ENCODE assay signal across 1 cellular context in the genomic region with DNA sequence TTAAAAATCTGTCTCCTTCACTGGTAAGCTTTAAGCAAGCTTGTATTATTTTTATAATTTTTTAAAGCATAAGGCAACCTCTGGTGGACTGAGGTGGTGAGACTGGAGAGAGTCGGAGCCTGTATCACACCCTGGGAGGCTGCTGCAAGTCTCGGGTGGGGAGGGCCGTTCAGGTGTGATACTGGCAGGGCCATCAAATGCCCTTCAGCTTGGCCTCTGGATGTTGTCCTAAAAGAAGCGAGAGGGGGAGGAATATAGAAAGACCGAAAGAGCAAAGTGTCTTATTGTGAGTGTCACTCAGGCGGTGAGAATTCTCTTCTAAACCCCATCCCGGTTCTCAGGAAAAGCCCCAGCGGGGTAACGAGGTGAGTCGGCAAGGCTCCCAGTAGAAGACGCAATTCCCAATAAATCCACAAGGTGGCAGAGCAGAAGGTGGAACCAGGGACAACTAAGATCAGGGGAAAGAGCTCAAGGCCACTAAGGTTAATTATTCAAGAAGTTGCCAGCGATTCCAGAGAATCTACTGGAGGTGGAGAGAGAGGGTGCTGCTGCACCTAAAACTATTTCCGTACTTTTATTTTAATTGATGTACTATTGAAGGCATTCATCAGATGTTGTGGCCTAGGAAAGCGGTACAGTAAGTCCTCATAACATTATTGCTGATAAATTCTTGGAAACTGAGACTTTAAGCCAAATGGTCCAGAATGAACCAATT.
TF ChIP-seq lines count a peak whose summit lies in the region.

No MANE protein-coding gene starts in this region.

TF ChIP-seq in HepG2, 621 proteins besides CTCF, POLR2A, EP300 and RAD21 (continued from another document and continues in another):
- TF ChIP-seq, protein P1, sequence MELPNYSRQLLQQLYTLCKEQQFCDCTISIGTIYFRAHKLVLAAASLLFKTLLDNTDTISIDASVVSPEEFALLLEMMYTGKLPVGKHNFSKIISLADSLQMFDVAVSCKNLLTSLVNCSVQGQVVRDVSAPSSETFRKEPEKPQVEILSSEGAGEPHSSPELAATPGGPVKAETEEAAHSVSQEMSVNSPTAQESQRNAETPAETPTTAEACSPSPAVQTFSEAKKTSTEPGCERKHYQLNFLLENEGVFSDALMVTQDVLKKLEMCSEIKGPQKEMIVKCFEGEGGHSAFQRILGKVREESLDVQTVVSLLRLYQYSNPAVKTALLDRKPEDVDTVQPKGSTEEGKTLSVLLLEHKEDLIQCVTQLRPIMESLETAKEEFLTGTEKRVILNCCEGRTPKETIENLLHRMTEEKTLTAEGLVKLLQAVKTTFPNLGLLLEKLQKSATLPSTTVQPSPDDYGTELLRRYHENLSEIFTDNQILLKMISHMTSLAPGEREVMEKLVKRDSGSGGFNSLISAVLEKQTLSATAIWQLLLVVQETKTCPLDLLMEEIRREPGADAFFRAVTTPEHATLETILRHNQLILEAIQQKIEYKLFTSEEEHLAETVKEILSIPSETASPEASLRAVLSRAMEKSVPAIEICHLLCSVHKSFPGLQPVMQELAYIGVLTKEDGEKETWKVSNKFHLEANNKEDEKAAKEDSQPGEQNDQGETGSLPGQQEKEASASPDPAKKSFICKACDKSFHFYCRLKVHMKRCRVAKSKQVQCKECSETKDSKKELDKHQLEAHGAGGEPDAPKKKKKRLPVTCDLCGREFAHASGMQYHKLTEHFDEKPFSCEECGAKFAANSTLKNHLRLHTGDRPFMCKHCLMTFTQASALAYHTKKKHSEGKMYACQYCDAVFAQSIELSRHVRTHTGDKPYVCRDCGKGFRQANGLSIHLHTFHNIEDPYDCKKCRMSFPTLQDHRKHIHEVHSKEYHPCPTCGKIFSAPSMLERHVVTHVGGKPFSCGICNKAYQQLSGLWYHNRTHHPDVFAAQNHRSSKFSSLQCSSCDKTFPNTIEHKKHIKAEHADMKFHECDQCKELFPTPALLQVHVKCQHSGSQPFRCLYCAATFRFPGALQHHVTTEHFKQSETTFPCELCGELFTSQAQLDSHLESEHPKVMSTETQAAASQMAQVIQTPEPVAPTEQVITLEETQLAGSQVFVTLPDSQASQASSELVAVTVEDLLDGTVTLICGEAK (IDR thresholded peaks at IDR 0.05) = no peak
- TF ChIP-seq, protein P1 (CRISPR knock-in tag; IDR thresholded peaks at IDR 0.05) = no peak
- TF ChIP-seq, protein P2, sequence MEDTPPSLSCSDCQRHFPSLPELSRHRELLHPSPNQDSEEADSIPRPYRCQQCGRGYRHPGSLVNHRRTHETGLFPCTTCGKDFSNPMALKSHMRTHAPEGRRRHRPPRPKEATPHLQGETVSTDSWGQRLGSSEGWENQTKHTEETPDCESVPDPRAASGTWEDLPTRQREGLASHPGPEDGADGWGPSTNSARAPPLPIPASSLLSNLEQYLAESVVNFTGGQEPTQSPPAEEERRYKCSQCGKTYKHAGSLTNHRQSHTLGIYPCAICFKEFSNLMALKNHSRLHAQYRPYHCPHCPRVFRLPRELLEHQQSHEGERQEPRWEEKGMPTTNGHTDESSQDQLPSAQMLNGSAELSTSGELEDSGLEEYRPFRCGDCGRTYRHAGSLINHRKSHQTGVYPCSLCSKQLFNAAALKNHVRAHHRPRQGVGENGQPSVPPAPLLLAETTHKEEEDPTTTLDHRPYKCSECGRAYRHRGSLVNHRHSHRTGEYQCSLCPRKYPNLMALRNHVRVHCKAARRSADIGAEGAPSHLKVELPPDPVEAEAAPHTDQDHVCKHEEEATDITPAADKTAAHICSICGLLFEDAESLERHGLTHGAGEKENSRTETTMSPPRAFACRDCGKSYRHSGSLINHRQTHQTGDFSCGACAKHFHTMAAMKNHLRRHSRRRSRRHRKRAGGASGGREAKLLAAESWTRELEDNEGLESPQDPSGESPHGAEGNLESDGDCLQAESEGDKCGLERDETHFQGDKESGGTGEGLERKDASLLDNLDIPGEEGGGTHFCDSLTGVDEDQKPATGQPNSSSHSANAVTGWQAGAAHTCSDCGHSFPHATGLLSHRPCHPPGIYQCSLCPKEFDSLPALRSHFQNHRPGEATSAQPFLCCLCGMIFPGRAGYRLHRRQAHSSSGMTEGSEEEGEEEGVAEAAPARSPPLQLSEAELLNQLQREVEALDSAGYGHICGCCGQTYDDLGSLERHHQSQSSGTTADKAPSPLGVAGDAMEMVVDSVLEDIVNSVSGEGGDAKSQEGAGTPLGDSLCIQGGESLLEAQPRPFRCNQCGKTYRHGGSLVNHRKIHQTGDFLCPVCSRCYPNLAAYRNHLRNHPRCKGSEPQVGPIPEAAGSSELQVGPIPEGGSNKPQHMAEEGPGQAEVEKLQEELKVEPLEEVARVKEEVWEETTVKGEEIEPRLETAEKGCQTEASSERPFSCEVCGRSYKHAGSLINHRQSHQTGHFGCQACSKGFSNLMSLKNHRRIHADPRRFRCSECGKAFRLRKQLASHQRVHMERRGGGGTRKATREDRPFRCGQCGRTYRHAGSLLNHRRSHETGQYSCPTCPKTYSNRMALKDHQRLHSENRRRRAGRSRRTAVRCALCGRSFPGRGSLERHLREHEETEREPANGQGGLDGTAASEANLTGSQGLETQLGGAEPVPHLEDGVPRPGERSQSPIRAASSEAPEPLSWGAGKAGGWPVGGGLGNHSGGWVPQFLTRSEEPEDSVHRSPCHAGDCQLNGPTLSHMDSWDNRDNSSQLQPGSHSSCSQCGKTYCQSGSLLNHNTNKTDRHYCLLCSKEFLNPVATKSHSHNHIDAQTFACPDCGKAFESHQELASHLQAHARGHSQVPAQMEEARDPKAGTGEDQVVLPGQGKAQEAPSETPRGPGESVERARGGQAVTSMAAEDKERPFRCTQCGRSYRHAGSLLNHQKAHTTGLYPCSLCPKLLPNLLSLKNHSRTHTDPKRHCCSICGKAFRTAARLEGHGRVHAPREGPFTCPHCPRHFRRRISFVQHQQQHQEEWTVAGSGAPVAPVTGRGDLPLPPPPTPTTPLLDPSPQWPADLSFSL (CRISPR knock-in tag; IDR thresholded peaks at IDR 0.05) = no peak
- peak; percentile 85; the same call in 1 of the 2 replicates for TF ChIP-seq REPIN1 (CRISPR knock-in tag; IDR thresholded peaks at IDR 0.05; ENCODE audit: borderline replicate concordance, low read depth)
- TF ChIP-seq MAFF (IDR thresholded peaks at IDR 0.05; ENCODE audit: low read depth, low read length) = no peak
- no peak for TF ChIP-seq ZFP36 (IDR thresholded peaks at IDR 0.05; ENCODE audit: borderline replicate concordance, low read depth, low read length, partially characterized antibody)
- no peak for TF ChIP-seq ZZZ3 (CRISPR knock-in tag; IDR thresholded peaks at IDR 0.05; ENCODE audit: borderline replicate concordance)
- TF ChIP-seq, protein P3, sequence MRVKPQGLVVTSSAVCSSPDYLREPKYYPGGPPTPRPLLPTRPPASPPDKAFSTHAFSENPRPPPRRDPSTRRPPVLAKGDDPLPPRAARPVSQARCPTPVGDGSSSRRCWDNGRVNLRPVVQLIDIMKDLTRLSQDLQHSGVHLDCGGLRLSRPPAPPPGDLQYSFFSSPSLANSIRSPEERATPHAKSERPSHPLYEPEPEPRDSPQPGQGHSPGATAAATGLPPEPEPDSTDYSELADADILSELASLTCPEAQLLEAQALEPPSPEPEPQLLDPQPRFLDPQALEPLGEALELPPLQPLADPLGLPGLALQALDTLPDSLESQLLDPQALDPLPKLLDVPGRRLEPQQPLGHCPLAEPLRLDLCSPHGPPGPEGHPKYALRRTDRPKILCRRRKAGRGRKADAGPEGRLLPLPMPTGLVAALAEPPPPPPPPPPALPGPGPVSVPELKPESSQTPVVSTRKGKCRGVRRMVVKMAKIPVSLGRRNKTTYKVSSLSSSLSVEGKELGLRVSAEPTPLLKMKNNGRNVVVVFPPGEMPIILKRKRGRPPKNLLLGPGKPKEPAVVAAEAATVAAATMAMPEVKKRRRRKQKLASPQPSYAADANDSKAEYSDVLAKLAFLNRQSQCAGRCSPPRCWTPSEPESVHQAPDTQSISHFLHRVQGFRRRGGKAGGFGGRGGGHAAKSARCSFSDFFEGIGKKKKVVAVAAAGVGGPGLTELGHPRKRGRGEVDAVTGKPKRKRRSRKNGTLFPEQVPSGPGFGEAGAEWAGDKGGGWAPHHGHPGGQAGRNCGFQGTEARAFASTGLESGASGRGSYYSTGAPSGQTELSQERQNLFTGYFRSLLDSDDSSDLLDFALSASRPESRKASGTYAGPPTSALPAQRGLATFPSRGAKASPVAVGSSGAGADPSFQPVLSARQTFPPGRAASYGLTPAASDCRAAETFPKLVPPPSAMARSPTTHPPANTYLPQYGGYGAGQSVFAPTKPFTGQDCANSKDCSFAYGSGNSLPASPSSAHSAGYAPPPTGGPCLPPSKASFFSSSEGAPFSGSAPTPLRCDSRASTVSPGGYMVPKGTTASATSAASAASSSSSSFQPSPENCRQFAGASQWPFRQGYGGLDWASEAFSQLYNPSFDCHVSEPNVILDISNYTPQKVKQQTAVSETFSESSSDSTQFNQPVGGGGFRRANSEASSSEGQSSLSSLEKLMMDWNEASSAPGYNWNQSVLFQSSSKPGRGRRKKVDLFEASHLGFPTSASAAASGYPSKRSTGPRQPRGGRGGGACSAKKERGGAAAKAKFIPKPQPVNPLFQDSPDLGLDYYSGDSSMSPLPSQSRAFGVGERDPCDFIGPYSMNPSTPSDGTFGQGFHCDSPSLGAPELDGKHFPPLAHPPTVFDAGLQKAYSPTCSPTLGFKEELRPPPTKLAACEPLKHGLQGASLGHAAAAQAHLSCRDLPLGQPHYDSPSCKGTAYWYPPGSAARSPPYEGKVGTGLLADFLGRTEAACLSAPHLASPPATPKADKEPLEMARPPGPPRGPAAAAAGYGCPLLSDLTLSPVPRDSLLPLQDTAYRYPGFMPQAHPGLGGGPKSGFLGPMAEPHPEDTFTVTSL (CRISPR knock-in tag; IDR thresholded peaks at IDR 0.05; ENCODE audit: borderline replicate concordance) = no peak; the same call in 1 of the 2 replicates
- no peak for TF ChIP-seq SPEN (CRISPR knock-in tag; IDR thresholded peaks at IDR 0.05; ENCODE audit: low read depth)
- no peak for TF ChIP-seq KDM5B (CRISPR knock-in tag; IDR thresholded peaks at IDR 0.05; ENCODE audit: borderline replicate concordance)
- TF ChIP-seq, protein P4, sequence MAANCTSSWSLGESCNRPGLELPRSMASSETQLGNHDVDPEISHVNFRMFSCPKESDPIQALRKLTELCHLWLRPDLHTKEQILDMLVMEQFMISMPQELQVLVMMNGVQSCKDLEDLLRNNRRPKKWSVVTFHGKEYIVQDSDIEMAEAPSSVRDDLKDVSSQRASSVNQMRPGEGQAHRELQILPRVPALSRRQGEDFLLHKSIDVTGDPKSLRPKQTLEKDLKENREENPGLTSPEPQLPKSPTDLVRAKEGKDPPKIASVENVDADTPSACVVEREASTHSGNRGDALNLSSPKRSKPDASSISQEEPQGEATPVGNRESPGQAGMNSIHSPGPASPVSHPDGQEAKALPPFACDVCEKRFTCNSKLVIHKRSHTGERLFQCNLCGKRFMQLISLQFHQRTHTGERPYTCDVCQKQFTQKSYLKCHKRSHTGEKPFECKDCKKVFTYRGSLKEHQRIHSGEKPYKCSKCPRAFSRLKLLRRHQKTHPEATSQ (CRISPR knock-in tag; IDR thresholded peaks at IDR 0.05; ENCODE audit: borderline replicate concordance) = no peak
- TF ChIP-seq DMAP1 (CRISPR knock-in tag; IDR thresholded peaks at IDR 0.05) = no peak
- TF ChIP-seq, protein P5, sequence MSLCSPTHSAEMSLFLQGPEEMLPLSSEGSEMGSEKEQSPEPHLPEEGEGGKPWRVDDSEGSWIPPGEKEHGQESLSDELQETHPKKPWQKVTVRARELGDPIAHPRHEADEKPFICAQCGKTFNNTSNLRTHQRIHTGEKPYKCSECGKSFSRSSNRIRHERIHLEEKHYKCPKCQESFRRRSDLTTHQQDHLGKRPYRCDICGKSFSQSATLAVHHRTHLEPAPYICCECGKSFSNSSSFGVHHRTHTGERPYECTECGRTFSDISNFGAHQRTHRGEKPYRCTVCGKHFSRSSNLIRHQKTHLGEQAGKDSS (CRISPR knock-in tag; IDR thresholded peaks at IDR 0.05; ENCODE audit: borderline replicate concordance, low read depth) = 0 out of 2 replicates have a peak, but pooled peaks have one; percentile 38
- TF ChIP-seq RBM39 (IDR thresholded peaks at IDR 0.05; ENCODE audit: low read depth, low read length, poor library complexity, severe bottlenecking) = no peak
- TF ChIP-seq ZNF34 (CRISPR knock-in tag; IDR thresholded peaks at IDR 0.05; ENCODE audit: borderline replicate concordance) = 0 out of 2 replicates have a peak, but pooled peaks have one; percentile 45
- no peak for TF ChIP-seq ZKSCAN5 (CRISPR knock-in tag; IDR thresholded peaks at IDR 0.05)
- TF ChIP-seq, protein P6, sequence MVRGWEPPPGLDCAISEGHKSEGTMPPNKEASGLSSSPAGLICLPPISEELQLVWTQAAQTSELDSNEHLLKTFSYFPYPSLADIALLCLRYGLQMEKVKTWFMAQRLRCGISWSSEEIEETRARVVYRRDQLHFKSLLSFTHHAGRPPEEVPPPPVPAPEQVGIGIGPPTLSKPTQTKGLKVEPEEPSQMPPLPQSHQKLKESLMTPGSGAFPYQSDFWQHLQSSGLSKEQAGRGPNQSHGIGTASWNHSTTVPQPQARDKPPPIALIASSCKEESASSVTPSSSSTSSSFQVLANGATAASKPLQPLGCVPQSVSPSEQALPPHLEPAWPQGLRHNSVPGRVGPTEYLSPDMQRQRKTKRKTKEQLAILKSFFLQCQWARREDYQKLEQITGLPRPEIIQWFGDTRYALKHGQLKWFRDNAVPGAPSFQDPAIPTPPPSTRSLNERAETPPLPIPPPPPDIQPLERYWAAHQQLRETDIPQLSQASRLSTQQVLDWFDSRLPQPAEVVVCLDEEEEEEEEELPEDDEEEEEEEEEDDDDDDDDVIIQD (CRISPR knock-in tag; IDR thresholded peaks at IDR 0.05; ENCODE audit: low read depth) = peak; percentile 80
